In the genomic region with DNA sequence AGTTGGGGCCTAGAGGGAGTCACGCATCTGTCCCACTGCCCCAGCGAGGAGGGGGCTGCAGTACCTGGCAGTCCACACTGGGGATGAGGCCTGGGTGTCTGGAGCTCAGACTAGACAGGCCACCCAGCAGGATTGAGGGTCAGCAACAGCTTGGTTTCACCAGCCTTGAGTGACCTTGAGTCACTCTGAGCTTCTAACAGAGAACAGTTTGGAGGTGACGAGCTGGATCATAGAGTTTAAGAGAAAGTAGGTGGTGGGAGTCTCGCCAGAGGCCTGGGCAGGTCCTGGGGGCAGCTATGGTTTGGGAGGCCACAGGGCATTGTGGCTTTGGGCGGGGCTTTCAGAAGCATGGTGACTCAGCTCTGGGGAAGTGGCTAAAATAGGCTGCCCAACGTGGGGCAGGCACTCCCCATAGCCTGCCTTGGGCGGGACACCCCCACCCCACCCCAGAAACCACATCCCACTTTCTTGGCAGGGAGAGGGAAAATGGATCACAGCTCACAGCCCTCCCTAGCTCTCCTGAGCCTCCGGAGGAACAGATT, we compare ENCODE assay signal across 1 cellular context.
TF ChIP-seq lines count a peak whose summit lies in the region.

No MANE protein-coding gene starts in this region.

TF ChIP-seq in WTC11, 78 proteins besides CTCF, POLR2A, EP300 and RAD21 (continued from another document):
- TF ChIP-seq, protein P1, sequence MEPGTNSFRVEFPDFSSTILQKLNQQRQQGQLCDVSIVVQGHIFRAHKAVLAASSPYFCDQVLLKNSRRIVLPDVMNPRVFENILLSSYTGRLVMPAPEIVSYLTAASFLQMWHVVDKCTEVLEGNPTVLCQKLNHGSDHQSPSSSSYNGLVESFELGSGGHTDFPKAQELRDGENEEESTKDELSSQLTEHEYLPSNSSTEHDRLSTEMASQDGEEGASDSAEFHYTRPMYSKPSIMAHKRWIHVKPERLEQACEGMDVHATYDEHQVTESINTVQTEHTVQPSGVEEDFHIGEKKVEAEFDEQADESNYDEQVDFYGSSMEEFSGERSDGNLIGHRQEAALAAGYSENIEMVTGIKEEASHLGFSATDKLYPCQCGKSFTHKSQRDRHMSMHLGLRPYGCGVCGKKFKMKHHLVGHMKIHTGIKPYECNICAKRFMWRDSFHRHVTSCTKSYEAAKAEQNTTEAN (CRISPR knock-in tag; IDR thresholded peaks at IDR 0.05), result no peak
- no peak for TF ChIP-seq TCF7 (CRISPR knock-in tag; IDR thresholded peaks at IDR 0.05; ENCODE audit: low read depth)
- no peak for TF ChIP-seq RELA (CRISPR knock-in tag; IDR thresholded peaks at IDR 0.05; ENCODE audit: borderline replicate concordance)
- no peak for TF ChIP-seq ZNF423 (CRISPR knock-in tag; IDR thresholded peaks at IDR 0.05)
- no peak for TF ChIP-seq GRHL2 (CRISPR knock-in tag; IDR thresholded peaks at IDR 0.05; ENCODE audit: insufficient replicate concordance, severe bottlenecking)
- TF ChIP-seq, protein P2, sequence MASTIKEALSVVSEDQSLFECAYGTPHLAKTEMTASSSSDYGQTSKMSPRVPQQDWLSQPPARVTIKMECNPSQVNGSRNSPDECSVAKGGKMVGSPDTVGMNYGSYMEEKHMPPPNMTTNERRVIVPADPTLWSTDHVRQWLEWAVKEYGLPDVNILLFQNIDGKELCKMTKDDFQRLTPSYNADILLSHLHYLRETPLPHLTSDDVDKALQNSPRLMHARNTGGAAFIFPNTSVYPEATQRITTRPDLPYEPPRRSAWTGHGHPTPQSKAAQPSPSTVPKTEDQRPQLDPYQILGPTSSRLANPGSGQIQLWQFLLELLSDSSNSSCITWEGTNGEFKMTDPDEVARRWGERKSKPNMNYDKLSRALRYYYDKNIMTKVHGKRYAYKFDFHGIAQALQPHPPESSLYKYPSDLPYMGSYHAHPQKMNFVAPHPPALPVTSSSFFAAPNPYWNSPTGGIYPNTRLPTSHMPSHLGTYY (CRISPR knock-in tag; IDR thresholded peaks at IDR 0.05), result no peak
- no peak for TF ChIP-seq GTF2I (CRISPR knock-in tag; conservative IDR thresholded peaks at IDR 0.05)
- TF ChIP-seq ETV6 (CRISPR knock-in tag; IDR thresholded peaks at IDR 0.05), result no peak
TF ChIP-seq in WTC11: peak in this region for 0.
